In the genomic region with DNA sequence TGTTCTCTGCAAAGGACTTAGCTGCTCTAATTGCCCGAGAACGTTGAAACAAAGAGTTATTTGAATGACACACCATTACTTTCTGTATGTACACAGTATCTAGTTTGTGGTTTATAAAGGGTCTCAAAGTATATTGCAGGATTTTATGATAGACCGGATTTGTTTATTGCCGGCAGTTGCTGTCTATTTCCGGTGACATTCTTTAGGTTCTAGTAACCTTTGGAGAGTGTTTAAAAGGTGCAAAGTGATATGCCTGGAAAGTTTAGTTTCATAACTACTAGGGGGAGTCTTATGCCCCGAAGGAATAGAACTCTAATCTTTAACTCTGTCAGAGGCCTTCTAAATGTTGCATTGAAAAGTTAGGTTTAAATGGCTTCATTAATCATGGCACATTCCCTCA, we compare ENCODE assay signal across 30 cellular contexts.
A peak's percentile ranks its signal among the peaks of the same experiment; 100 is the strongest.
DNase-seq lines count a peak whose midpoint lies in the region; ATAC-seq and FAIRE-seq lines count a peak whose summit lies in the region.
"Had no signal": no experiment of that assay in that cellular context is flagged by ENCODE, and none has a peak within 500 bp of the region (broad histone marks: within the 10 kb centered on the region; RNA-seq: fewer than 3 reads in every experiment).

No MANE protein-coding gene starts in this region.

- no peak for ATAC-seq in GM18909 (IDR thresholded peaks at IDR 0.05; ENCODE audit: poor library complexity, unreplicated experiment)
- no peak for ATAC-seq in GM18868 (IDR thresholded peaks at IDR 0.05; ENCODE audit: unreplicated experiment)
- ATAC-seq: activated CD8-positive, alpha-beta T cell treated with anti-CD3 and anti-CD28 coated beads for 36 hours; activated naive CD4-positive, alpha-beta T cell treated with anti-CD3 and anti-CD28 coated beads, Interleukin-2, amount 50 U/mL, for 72 hours; activated T-helper 17 cell treated with anti-CD3 and anti-CD28 coated beads, Interleukin-2, amount 50 U/mL, for 72 hours; K562; left ventricle myocardium superior; natural killer cell; stimulated activated naive CD8-positive, alpha-beta T cell treated with anti-CD3 and anti-CD28 coated beads, Interleukin-15, Interleukin-2, amounts not matched to agents 100 U/mL and 50 U/mL, for 24 hours had no signal

- no peak for FAIRE-seq in HTR-8/SVneo (lab: Jason Lieb, UNC)
- FAIRE-seq: endometrium, islet of Langerhans, K562 had no signal

- DNase-seq in A172 (ENCODE audit: low spot score) (peak; percentile 27), HTR-8/SVneo (ENCODE audit: insufficient read length, low spot score) (peak; percentile 45), SW480 (ENCODE audit: low spot score) (peak; percentile 16), left kidney (ENCODE audit: low read depth, low spot score) (peak; percentile 36), DMS153 treated with DMSO at 0.1 percent for 48 hours (lab: John Stamatoyannopoulos, UW; ENCODE audit: unreplicated experiment) (no peak)
- DNase-seq in activated naive CD4-positive, alpha-beta T cell (lab: John Stamatoyannopoulos, UW) = no peak
- DNase-seq: 8988T; activated CD8-positive, alpha-beta T cell treated with anti-CD3 and anti-CD28 coated beads for 36 hours; AML-193; anterior cingulate cortex; CD4-positive, alpha-beta T cell; left ventricle myocardium superior; MG63; midbrain; natural killer cell; NCI-H1436; NCI-H82; occipital lobe; SK-N-SH; stimulated activated naive CD8-positive, alpha-beta T cell treated with anti-CD3 and anti-CD28 coated beads, Interleukin-15, Interleukin-2, amounts not matched to agents 100 U/mL and 50 U/mL, for 24 hours; T-helper 2 cell; testis; uterus had no signal

Comparison
In these comparisons a context has a peak if more than half of its experiments do, and no peak if none do; other contexts are left out.
1. DNase-seq: peak in A172 (single experiment), HTR-8/SVneo (single experiment), SW480 (single experiment) and left kidney (single experiment); none in activated naive CD4-positive, alpha-beta T cell (0 of 4) and DMS153 treated with DMSO at 0.1 percent for 48 hours (single experiment).